ENCODE assay signal across 8 cellular contexts in the genomic region with DNA sequence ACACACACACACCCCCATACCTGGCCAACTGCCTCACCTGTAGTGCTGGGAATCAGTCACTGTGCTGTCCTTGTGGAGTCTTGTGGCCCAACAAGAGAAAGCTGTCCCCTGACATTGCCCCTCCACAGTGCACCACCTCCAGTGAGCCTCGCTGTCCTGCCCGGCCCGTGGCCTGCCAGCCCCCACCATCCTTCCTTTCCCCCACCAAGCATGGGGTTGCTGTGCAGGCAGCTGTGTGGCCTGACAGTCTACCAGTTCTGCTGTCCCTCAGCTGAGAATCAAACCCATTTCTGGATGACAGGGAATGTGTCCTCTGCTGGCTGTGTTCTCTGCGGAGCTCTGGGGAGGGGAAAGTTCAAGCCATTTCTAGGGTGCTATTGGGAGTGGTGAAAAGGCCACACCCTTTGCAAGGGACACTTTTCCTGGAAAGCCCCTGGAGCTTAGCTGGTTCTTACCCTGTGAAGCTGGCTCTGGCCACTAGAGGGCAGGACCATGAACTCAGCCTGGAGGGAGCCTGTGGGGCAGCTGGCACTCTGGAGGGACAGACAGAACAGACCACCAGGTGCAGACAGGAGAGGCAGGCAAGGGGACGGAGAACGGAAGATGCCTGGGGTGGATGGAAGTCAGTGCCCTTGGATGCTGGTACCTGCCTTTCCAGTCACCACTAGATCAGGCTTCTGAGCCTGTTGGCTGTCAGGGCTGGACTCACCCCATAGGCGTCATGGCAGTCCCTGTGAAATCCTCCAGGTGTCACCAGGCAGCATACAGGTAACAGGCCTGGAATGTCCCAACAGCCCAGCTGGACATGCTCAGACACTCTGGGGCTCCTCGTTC. TPM values are rescaled to one million over a fixed set of nuclear protein-coding genes. Genes with fewer than 3 reads are reported as not detected.
A peak's percentile ranks its signal among the peaks of the same experiment; 100 is the strongest.
DNase-seq lines count a peak whose midpoint lies in the region; ATAC-seq and TF ChIP-seq lines count a peak whose summit lies in the region.

No MANE protein-coding gene starts in this region.

- peak overlapping the region; percentile 32 for H3K27ac Mint-ChIP-seq in activated CD4-positive, alpha-beta T cell treated with anti-CD3 and anti-CD28 coated beads, Interleukin-2, amount 10 ng/mL, durations not matched to agents 24 days and 14 days

- H3K4me3 Mint-ChIP-seq in activated CD4-positive, alpha-beta T cell treated with anti-CD3 and anti-CD28 coated beads, Interleukin-2, amount 10 ng/mL, durations not matched to agents 24 days and 14 days, result no peak overlapping the region

- ATAC-seq in HG02610 (IDR thresholded peaks at IDR 0.05; ENCODE audit: unreplicated experiment), result peak; percentile 80

- intact Hi-C loops in activated CD4-positive, alpha-beta T cell treated with anti-CD3 and anti-CD28 coated beads, Interleukin-2, amount 10 ng/mL, durations not matched to agents 24 days and 14 days (cut with micrococcal nuclease), result loop anchor here (1.0 kb wide), 2 partner anchors 25 to 232 kb away; no protein-coding TSS in a partner anchor
- intact Hi-C loops in dorsolateral prefrontal cortex (cut with DNase I), result no loop called here

- peak; percentile 21 to 75 (median 65) for TF ChIP-seq CTCF in dorsolateral prefrontal cortex (IDR thresholded peaks at IDR 0.05 in 54 of 56, conservative IDR thresholded peaks at IDR 0.05 in 2 of 56; ENCODE audit: low read depth in 1 of 56, partially characterized antibody in 56 of 56)

- H3K4me1 Mint-ChIP-seq in activated CD4-positive, alpha-beta T cell treated with anti-CD3 and anti-CD28 coated beads, Interleukin-2, amount 10 ng/mL, durations not matched to agents 24 days and 14 days, result peaks cover 6% of the 10 kb centered on the region

- H3K4me3 ChIP-seq in dorsolateral prefrontal cortex, result no peak overlapping the region

- H3K9me3 Mint-ChIP-seq in activated CD4-positive, alpha-beta T cell treated with anti-CD3 and anti-CD28 coated beads, Interleukin-2, amount 10 ng/mL, durations not matched to agents 24 days and 14 days, result no peaks in the 10 kb centered on the region

- peaks cover 0 to 3% (median 0%) of the 10 kb centered on the region in 45 donors for H3K27me3 ChIP-seq in dorsolateral prefrontal cortex

- H3K27ac ChIP-seq in dorsolateral prefrontal cortex, result no peak overlapping the region

- no peaks in the 10 kb centered on the region for H3K36me3 Mint-ChIP-seq in activated CD4-positive, alpha-beta T cell treated with anti-CD3 and anti-CD28 coated beads, Interleukin-2, amount 10 ng/mL, durations not matched to agents 24 days and 14 days (ENCODE audit: low read depth)

- peaks cover 18% of the 10 kb centered on the region for H3K27me3 Mint-ChIP-seq in activated CD4-positive, alpha-beta T cell treated with anti-CD3 and anti-CD28 coated beads, Interleukin-2, amount 10 ng/mL, durations not matched to agents 24 days and 14 days

- peak; percentile 25 for DNase-seq in NCI-H345 (lab: John Stamatoyannopoulos, UW)
- DNase-seq in NCI-H345 treated with DMSO at 0.1 percent for 48 hours (lab: John Stamatoyannopoulos, UW; ENCODE audit: unreplicated experiment), result no peak
- DNase-seq in NCI-H1930 (lab: John Stamatoyannopoulos, UW), result peak; percentile 0 to 18
- DNase-seq in activated CD4-positive, alpha-beta T cell treated with anti-CD3 and anti-CD28 coated beads, Interleukin-2, amount 10 ng/mL, durations not matched to agents 24 days and 14 days, result peak; percentile 90
- peak in 3 of 10 donors; percentile 19 to 58 (median 41) for DNase-seq in dorsolateral prefrontal cortex
- DNase-seq in lung microvascular endothelial cell (ENCODE audit: low read depth in 2 of 2), result peak; percentile 60 to 70
- DNase-seq in stimulated activated CD8-positive, alpha-beta memory T cell treated with anti-CD3 and anti-CD28 coated beads, Interleukin-4, amount 100 ng/mL, for 24 hours (ENCODE audit: low read depth), result peak; percentile 37

RNA-seq across cellular contexts. Expression of gene MTPAP, which starts 10.5 kb away (rescaled TPM):
- total RNA-seq in activated CD4-positive, alpha-beta T cell treated with anti-CD3 and anti-CD28 coated beads, Interleukin-2, amount 10 ng/mL, durations not matched to agents 24 days and 14 days, result 56.9 and 60.5 TPM in 2 replicates
- total RNA-seq in dorsolateral prefrontal cortex, result 10 to 100 TPM; 24.0 to 64.2 (median 41.1) TPM
- 7.4 and 9.3 TPM in 2 replicates for total RNA-seq in lung microvascular endothelial cell
